Comparison of ENCODE assay signal across 12 cellular contexts in the genomic region with DNA sequence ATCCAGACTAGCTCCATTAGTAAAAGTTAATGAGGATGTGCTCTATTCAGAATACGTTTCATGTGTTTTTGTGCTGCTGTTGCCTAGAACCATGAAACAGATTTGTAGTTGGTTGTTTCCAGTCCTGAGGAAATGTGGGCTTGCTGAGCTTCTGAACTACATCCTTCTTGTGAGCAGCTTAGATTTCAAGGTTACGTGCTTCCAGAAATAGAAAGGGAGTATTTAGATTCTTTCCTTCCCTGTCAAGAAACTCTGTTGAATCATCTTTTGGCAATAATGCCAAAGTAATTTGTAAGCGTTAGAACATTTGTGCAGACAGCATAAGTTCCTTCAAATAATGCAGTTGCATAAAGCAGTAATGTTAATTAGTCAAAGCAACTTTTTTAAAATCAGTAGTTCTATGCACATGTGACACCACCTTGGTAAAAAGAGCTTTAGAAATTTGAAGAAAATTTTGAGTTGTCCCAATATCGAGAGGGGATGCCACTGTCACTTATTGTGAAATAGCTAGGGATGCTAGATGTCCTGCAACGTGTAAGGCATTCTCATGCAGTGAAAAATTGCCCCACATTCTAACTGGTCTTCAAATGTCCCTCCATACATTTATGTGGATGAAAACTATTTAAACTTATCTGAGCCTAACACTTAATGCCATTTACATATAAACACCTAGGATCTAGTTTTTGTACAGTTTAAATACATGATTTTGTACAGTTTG.
DNase-seq lines count a peak whose midpoint lies in the region; ATAC-seq and TF ChIP-seq lines count a peak whose summit lies in the region.
"Had no signal": no experiment of that assay in that cellular context is flagged by ENCODE, and none has a peak within 500 bp of the region (broad histone marks: within the 10 kb centered on the region; RNA-seq: fewer than 3 reads in every experiment).

No MANE protein-coding gene starts in this region.

- no peak overlapping the region for H2BK15ac ChIP-seq in mesenchymal stem cell (ENCODE audit: low read depth, poor library complexity, severe bottlenecking)

- intact Hi-C loops in heart left ventricle (cut with DNase I) (loop anchor here in 3 of 10 donors (5.0 to 10.0 kb wide), 5 partner anchors 47 to 280 kb away; no protein-coding TSS in a partner anchor), Right ventricle myocardium inferior (cut with DNase I) (loop anchor here (2.0 kb wide), 1 partner anchor 77 kb away; no protein-coding TSS in a partner anchor), vagina (cut with DNase I) (no loop called here)

- no peak overlapping the region for H4K8ac ChIP-seq in mesenchymal stem cell (ENCODE audit: low read length)

- DNase-seq in heart left ventricle (peak in 1 of 5 donors; percentile 13), Right ventricle myocardium inferior (ENCODE audit: missing footprints) (no peak), dedifferentiated amniotic fluid mesenchymal stem cell (ENCODE audit: extremely low spot score) (peak; percentile 92), mesenchymal stem cell (peak; percentile 89), vagina (ENCODE audit: extremely low spot score in 2 of 2) (no peak), DMS153 (lab: John Stamatoyannopoulos, UW) (no peak), GDM1 (lab: John Stamatoyannopoulos, UW) (no peak), NCI-H1930 (lab: John Stamatoyannopoulos, UW) (no peak)
- DNase-seq: NCI-H1092 treated with DMSO at 0.1 percent for 48 hours; NCI-H748 treated with DMSO at 0.1 percent for 48 hours; stimulated activated naive CD8-positive, alpha-beta T cell treated with anti-CD3 and anti-CD28 coated beads, Interleukin-15, Interleukin-2, amounts not matched to agents 100 U/mL and 50 U/mL, for 24 hours had no signal

- H3K18ac ChIP-seq in mesenchymal stem cell (ENCODE audit: low read depth in 1 of 2, low read length in 2 of 2) = no peak overlapping the region

- no peak overlapping the region for H2AFZ ChIP-seq in mesenchymal stem cell (ENCODE audit: low read depth, low read length)

- no peak overlapping the region for H4K91ac ChIP-seq in mesenchymal stem cell (ENCODE audit: low read length)

- H3K79me1 ChIP-seq in mesenchymal stem cell (replicated peaks; ENCODE audit: low read length, poor library complexity, severe bottlenecking) = no peaks in the 10 kb centered on the region

- no peak overlapping the region for H3K4ac ChIP-seq in mesenchymal stem cell (ENCODE audit: low read depth in 1 of 2, low read length in 2 of 2)

- TF ChIP-seq CTCF in heart left ventricle (IDR thresholded peaks at IDR 0.05) (no peak), vagina (IDR thresholded peaks at IDR 0.05) (no peak)

- H3K4me1 ChIP-seq in heart left ventricle (peaks cover 0 to 34% (median 14%) of the 10 kb centered on the region in 12 donors), mesenchymal stem cell (ENCODE audit: control insufficient read depth, insufficient read depth, low read depth, low read length) (peaks cover 11% of the 10 kb centered on the region), vagina (no peaks in the 10 kb centered on the region)

- no peak overlapping the region for H2BK5ac ChIP-seq in mesenchymal stem cell (ENCODE audit: low read depth, low read length, poor library complexity, severe bottlenecking)

- no peak overlapping the region for H2BK12ac ChIP-seq in mesenchymal stem cell (ENCODE audit: low read length in 2 of 2)

- ATAC-seq in heart left ventricle (peak in 3 of 4 donors; percentile 38 to 82 (median 60)), Right ventricle myocardium inferior (no peak)
- ATAC-seq: esophagus mucosa; stimulated activated naive CD8-positive, alpha-beta T cell treated with anti-CD3 and anti-CD28 coated beads, Interleukin-15, Interleukin-2, amounts not matched to agents 100 U/mL and 50 U/mL, for 24 hours had no signal

- no peak overlapping the region for H3K4me2 ChIP-seq in mesenchymal stem cell (ENCODE audit: low read length, poor library complexity, severe bottlenecking)

- 52 to 60% (median 55%) methylated on average over 5 of the region's 5 CpGs for WGBS in heart left ventricle, 4 donors
- WGBS in mesenchymal stem cell = 64% methylated on average over 5 of the region's 5 CpGs

- H3K23ac ChIP-seq in mesenchymal stem cell (ENCODE audit: low read length in 2 of 2) = no peak overlapping the region

- H2BK120ac ChIP-seq in mesenchymal stem cell (ENCODE audit: low read depth, low read length) = no peak overlapping the region

- H3K36me3 ChIP-seq in heart left ventricle (no peaks in the 10 kb centered on the region), mesenchymal stem cell (ENCODE audit: control insufficient read depth in 1 of 2, insufficient read depth in 2 of 2, low read depth in 1 of 2, low read length in 2 of 2) (no peaks in the 10 kb centered on the region), vagina (no peaks in the 10 kb centered on the region)

- no peak overlapping the region for H3K14ac ChIP-seq in mesenchymal stem cell (ENCODE audit: low read length in 2 of 2)

- H3K27me3 ChIP-seq in heart left ventricle (no peaks in the 10 kb centered on the region), mesenchymal stem cell (ENCODE audit: control insufficient read depth in 1 of 2, insufficient read depth in 1 of 2, low read length in 2 of 2) (no peaks in the 10 kb centered on the region), vagina (no peaks in the 10 kb centered on the region)

- TF ChIP-seq POLR2A in heart left ventricle (IDR thresholded peaks at IDR 0.05) (no peak), vagina (IDR thresholded peaks at IDR 0.05) (no peak)

- H3K9ac ChIP-seq in mesenchymal stem cell (ENCODE audit: low read length) = peak overlapping the region; percentile 60

- H3K9me3 ChIP-seq in heart left ventricle = no peaks in the 10 kb centered on the region
- H3K9me3 ChIP-seq in mesenchymal stem cell (ENCODE audit: control insufficient read depth, low read length) = no peaks in the 10 kb centered on the region
- H3K9me3 ChIP-seq in vagina = no peaks in the 10 kb centered on the region

- H3K27ac ChIP-seq in heart left ventricle (peak overlapping the region in 7 of 12 donors; percentile 11 to 54 (median 29)), mesenchymal stem cell (ENCODE audit: low read length, poor library complexity, severe bottlenecking) (no peak overlapping the region), vagina (peak overlapping the region; percentile 13)

- H3K4me3 ChIP-seq in heart left ventricle (no peak overlapping the region), mesenchymal stem cell (ENCODE audit: insufficient read depth in 1 of 2, low read depth in 1 of 2, low read length in 2 of 2) (no peak overlapping the region), vagina (no peak overlapping the region)

- H2AK5ac ChIP-seq in mesenchymal stem cell (ENCODE audit: low read length, severe bottlenecking) = no peak overlapping the region

Comparison
In these comparisons a context has a peak if more than half of its experiments do, and no peak if none do; other contexts are left out.
1. DNase-seq: peak in dedifferentiated amniotic fluid mesenchymal stem cell (single experiment) and mesenchymal stem cell (single experiment); none in Right ventricle myocardium inferior (single experiment), vagina (0 of 2), DMS153 (single experiment), GDM1 (single experiment) and NCI-H1930 (0 of 2).